ENCODE assay signal across 11 cellular contexts in the genomic region with DNA sequence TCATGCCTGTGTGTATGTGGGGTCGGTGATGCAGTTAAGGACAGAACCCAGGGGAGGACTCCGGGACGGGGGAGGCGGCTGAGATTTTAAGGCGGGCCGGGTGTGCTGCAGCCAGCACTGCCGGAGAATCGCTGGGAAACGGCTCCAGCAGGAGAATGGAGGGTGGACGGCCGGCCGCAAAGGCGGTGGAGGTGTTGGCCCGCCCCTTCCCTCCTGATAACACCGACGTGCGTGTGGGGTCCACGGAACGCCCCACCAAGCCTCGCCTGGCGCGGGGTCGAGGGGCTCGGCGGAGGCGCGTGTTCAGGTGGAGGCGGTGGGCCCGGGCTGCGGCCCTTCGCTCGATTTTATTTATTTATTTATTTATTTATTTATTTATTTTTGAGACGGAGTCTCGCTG. TPM values are rescaled to one million over a fixed set of nuclear protein-coding genes. Genes with fewer than 3 reads are reported as not detected.
DNase-seq lines count a peak whose midpoint lies in the region; ATAC-seq and TF ChIP-seq lines count a peak whose summit lies in the region.
"Had no signal": no experiment of that assay in that cellular context is flagged by ENCODE, and none has a peak within 500 bp of the region (broad histone marks: within the 10 kb centered on the region; RNA-seq: fewer than 3 reads in every experiment).

No MANE protein-coding gene starts in this region.

- H3K27ac Mint-ChIP-seq in activated T-cell treated with anti-CD3 and anti-CD28 coated beads, Interleukin-2, amount 50 U/mL, for 72 hours: peak overlapping the region; percentile 71
- no peak overlapping the region for H3K27ac Mint-ChIP-seq in mesothelial cell of epicardium
- H3K27ac Mint-ChIP-seq in type B pancreatic cell: peak overlapping the region; percentile 50

- H3K4me1 Mint-ChIP-seq in activated T-cell treated with anti-CD3 and anti-CD28 coated beads, Interleukin-2, amount 50 U/mL, for 72 hours (ENCODE audit: low read depth): peaks cover 32% of the 10 kb centered on the region
- peaks cover 6% of the 10 kb centered on the region for H3K4me1 Mint-ChIP-seq in mesothelial cell of epicardium
- H3K4me1 Mint-ChIP-seq in type B pancreatic cell (ENCODE audit: unreplicated experiment): peaks cover 5% of the 10 kb centered on the region

- no peaks in the 10 kb centered on the region for H3K27me3 ChIP-seq in brain microvascular endothelial cell (replicated peaks)

- in situ Hi-C loops in brain microvascular endothelial cell (cut with HindIII; ENCODE audit: low pct_ligation_motif_present, low sequenced_read_pairs): no loop called here
- in situ Hi-C loops in KBM-7 (cut with MboI; ENCODE audit: low pct_unique_long_range_greater_than_20kb, low sequenced_read_pairs): no loop called here

- TF ChIP-seq CTCF in brain microvascular endothelial cell (IDR thresholded peaks at IDR 0.05; ENCODE audit: low read depth, low read length, missing control alignments) (no peak), mesothelial cell of epicardium (IDR thresholded peaks at IDR 0.05; ENCODE audit: unreplicated experiment) (no peak), type B pancreatic cell (conservative IDR thresholded peaks at IDR 0.05) (no peak)

- no peak overlapping the region for H3K27ac ChIP-seq in brain microvascular endothelial cell

- peak overlapping the region; percentile 9 for H3K4me3 ChIP-seq in brain microvascular endothelial cell (ENCODE audit: low read depth, low read length)

- no peaks in the 10 kb centered on the region for H3K36me3 Mint-ChIP-seq in activated T-cell treated with anti-CD3 and anti-CD28 coated beads, Interleukin-2, amount 50 U/mL, for 72 hours (ENCODE audit: insufficient read depth in 2 of 2)
- H3K36me3 Mint-ChIP-seq in mesothelial cell of epicardium (no peaks in the 10 kb centered on the region), type B pancreatic cell (no peaks in the 10 kb centered on the region)

- no peak for DNase-seq in activated T-cell treated with anti-CD3 and anti-CD28 coated beads, Interleukin-2, amount 50 U/mL, for 72 hours
- no peak for DNase-seq in activated T-cell treated with anti-CD3 and anti-CD28 coated beads, Interleukin-2, amount 50 U/mL, for 48 hours
- no peak for DNase-seq in brain microvascular endothelial cell
- DNase-seq in mesothelial cell of epicardium (ENCODE audit: low spot score in 2 of 2, unreplicated experiment in 2 of 2): no peak
- no peak for DNase-seq in type B pancreatic cell (ENCODE audit: extremely low spot score, unreplicated experiment)
- no peak for DNase-seq in mucosa of gallbladder (ENCODE audit: low spot score)
- DNase-seq in KBM-7: no peak
- DNase-seq: effector CD4-positive, alpha-beta T cell; NCI-H1417; SW 1271 had no signal

- ATAC-seq in activated T-cell treated with anti-CD3 and anti-CD28 coated beads, Interleukin-2, amount 50 U/mL, for 72 hours (replicated peaks in 1 of 2): no peak
- no peak for ATAC-seq in GM19328 (IDR thresholded peaks at IDR 0.05; ENCODE audit: unreplicated experiment)

- no peaks in the 10 kb centered on the region for H3K9me3 Mint-ChIP-seq in activated T-cell treated with anti-CD3 and anti-CD28 coated beads, Interleukin-2, amount 50 U/mL, for 72 hours
- H3K9me3 Mint-ChIP-seq in mesothelial cell of epicardium: peaks cover 3% of the 10 kb centered on the region
- no peaks in the 10 kb centered on the region for H3K9me3 Mint-ChIP-seq in type B pancreatic cell

- peaks cover 6% of the 10 kb centered on the region for H3K27me3 Mint-ChIP-seq in activated T-cell treated with anti-CD3 and anti-CD28 coated beads, Interleukin-2, amount 50 U/mL, for 72 hours (ENCODE audit: low read depth)
- H3K27me3 Mint-ChIP-seq in mesothelial cell of epicardium (ENCODE audit: low read depth) (no peaks in the 10 kb centered on the region), type B pancreatic cell (peaks cover 8% of the 10 kb centered on the region)

- peak overlapping the region; percentile 81 to 83 for H3K4me3 Mint-ChIP-seq in activated T-cell treated with anti-CD3 and anti-CD28 coated beads, Interleukin-2, amount 50 U/mL, for 72 hours
- H3K4me3 Mint-ChIP-seq in mesothelial cell of epicardium (peak overlapping the region; percentile 88), type B pancreatic cell (peak overlapping the region; percentile 86)

- H3K36me3 ChIP-seq in brain microvascular endothelial cell (replicated peaks): no peaks in the 10 kb centered on the region

RNA-seq across cellular contexts. Expression of a gene that starts 0.6 kb away (rescaled TPM):
- total RNA-seq in activated T-cell treated with anti-CD3 and anti-CD28 coated beads, Interleukin-2, amount 50 U/mL, for 72 hours: under 1 TPM; 0.38 to 0.53 TPM
- total RNA-seq in mesothelial cell of epicardium: 2.7 to 3.6 TPM (median 3.2 TPM) in 3 replicates
- 1.2 and 1.9 TPM in 2 replicates for total RNA-seq in type B pancreatic cell (ENCODE audit: low replicate concordance)
- total RNA-seq in mucosa of gallbladder: 1.2 TPM

RNA-seq across cellular contexts. Expression of a gene that starts 13.8 kb away (rescaled TPM):
- total RNA-seq in activated T-cell treated with anti-CD3 and anti-CD28 coated beads, Interleukin-2, amount 50 U/mL, for 72 hours: not detected
- not detected in 3 replicates for total RNA-seq in mesothelial cell of epicardium
- not detected in 2 replicates for total RNA-seq in type B pancreatic cell (ENCODE audit: low replicate concordance)
- 1.3 TPM for total RNA-seq in mucosa of gallbladder

RNA-seq across cellular contexts. Expression of a gene that starts 17.3 kb away (rescaled TPM):
- 10 to 100 TPM; 11.2 to 12.2 TPM for total RNA-seq in activated T-cell treated with anti-CD3 and anti-CD28 coated beads, Interleukin-2, amount 50 U/mL, for 72 hours
- total RNA-seq in mesothelial cell of epicardium (17.0 to 18.5 TPM (median 17.7 TPM) in 3 replicates), type B pancreatic cell (ENCODE audit: low replicate concordance) (9.4 and 11.1 TPM in 2 replicates), mucosa of gallbladder (14.6 TPM)

RNA-seq across cellular contexts. Expression of a gene that starts 30.0 kb away (rescaled TPM):
- 1 to 10 TPM; 1.3 to 4.4 TPM for total RNA-seq in activated T-cell treated with anti-CD3 and anti-CD28 coated beads, Interleukin-2, amount 50 U/mL, for 72 hours
- total RNA-seq in mesothelial cell of epicardium (35.5 to 39.4 TPM (median 38.1 TPM) in 3 replicates), type B pancreatic cell (ENCODE audit: low replicate concordance) (5.0 and 25.6 TPM in 2 replicates), mucosa of gallbladder (85.5 TPM)

RNA-seq across cellular contexts. Expression of a gene that starts 41.0 kb away (rescaled TPM):
- not detected for total RNA-seq in activated T-cell treated with anti-CD3 and anti-CD28 coated beads, Interleukin-2, amount 50 U/mL, for 72 hours
- total RNA-seq in mesothelial cell of epicardium (0.36 to 0.53 TPM (median 0.36 TPM) in 3 replicates), type B pancreatic cell (ENCODE audit: low replicate concordance) (0.41 TPM in 1 of 2 replicates, not detected in the other), mucosa of gallbladder (3.7 TPM)
